1 cellular context compared by ENCODE assay signal in genomic region chr12:56375598-56376434, GRCh38.
TF ChIP-seq lines count a peak whose summit lies in the region.

No MANE protein-coding gene starts in this region.

TF ChIP-seq in IMR-90, 13 proteins besides CTCF, POLR2A, EP300 and RAD21:
- TF ChIP-seq MAZ (IDR thresholded peaks at IDR 0.05; ENCODE audit: borderline replicate concordance, low read depth, low read length) (no peak), CEBPB (IDR thresholded peaks at IDR 0.05; ENCODE audit: low read depth, low read length) (no peak), RCOR1 (IDR thresholded peaks at IDR 0.05; ENCODE audit: insufficient replicate concordance, low read length) (no peak), ELK1 (IDR thresholded peaks at IDR 0.05; ENCODE audit: borderline replicate concordance, low read depth, low read length) (no peak), MXI1 (IDR thresholded peaks at IDR 0.05; ENCODE audit: borderline replicate concordance, low read depth, low read length) (no peak), FOS (IDR thresholded peaks at IDR 0.05; ENCODE audit: low read depth, low read length) (no peak), NFE2L2 (IDR thresholded peaks at IDR 0.05; ENCODE audit: low read depth, low read length) (no peak), CHD1 (IDR thresholded peaks at IDR 0.05; ENCODE audit: low read depth, low read length) (no peak), RFX5 (IDR thresholded peaks at IDR 0.05; ENCODE audit: low read depth, low read length) (no peak), BHLHE40 (IDR thresholded peaks at IDR 0.05; ENCODE audit: low read depth, low read length) (no peak), SMC3 (IDR thresholded peaks at IDR 0.05; ENCODE audit: low read depth, low read length) (no peak), MAFK (IDR thresholded peaks at IDR 0.05; ENCODE audit: low read depth, low read length) (no peak)
